ENCODE assay signal across 27 cellular contexts in the genomic region with DNA sequence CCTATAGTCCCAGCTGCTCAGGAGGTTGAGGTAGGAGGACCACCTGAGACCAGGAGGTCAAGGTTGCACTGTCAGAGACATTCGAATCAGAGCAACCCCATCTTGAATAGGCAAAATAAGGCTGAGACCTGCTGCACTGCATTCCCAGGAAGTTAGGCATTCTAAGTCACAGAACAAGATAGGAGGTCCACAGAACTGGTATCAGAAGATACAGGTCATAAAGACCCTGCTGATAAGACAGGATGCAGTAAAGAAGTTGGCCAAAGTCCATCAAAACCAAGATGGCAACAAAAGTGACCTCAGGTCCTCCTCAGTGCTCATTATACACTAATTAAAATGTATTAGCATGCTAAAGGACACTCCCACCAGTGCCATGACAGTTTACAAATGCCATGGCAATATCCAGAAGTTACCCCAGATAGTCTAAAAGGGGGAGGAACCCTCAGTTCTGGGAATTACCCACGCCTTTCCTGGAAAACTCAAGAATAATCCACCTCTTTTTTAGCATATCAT.
"Had no signal": no experiment of that assay in that cellular context is flagged by ENCODE, and none has a peak within 500 bp of the region (broad histone marks: within the 10 kb centered on the region; RNA-seq: fewer than 3 reads in every experiment).

No MANE protein-coding gene starts in this region.

- DNase-seq: colonic mucosa; effector CD8-positive, alpha-beta T cell; endodermal cell; foreskin keratinocyte; kidney; natural killer cell; occipital lobe; ovary; posterior cingulate gyrus; psoas muscle; right cardiac atrium; spleen; stimulated activated CD4-positive, alpha-beta T cell treated with anti-CD3 and anti-CD28 coated beads, Interleukin-4, amount 100 ng/mL, for 4 hours; stimulated activated naive CD8-positive, alpha-beta T cell treated with anti-CD3 and anti-CD28 coated beads, Interleukin-15, Interleukin-2, amounts not matched to agents 100 U/mL and 50 U/mL, for 24 hours; substantia nigra; testis; upper lobe of right lung; uterus had no signal

- H3K9me3 ChIP-seq: colonic mucosa, ovary, psoas muscle, testis, upper lobe of right lung, uterus had no signal

- ATAC-seq: foreskin keratinocyte; left lobe of liver; natural killer cell; psoas muscle; right cardiac atrium; stimulated activated memory B cell treated with anti-CD40 and anti-IgM and Interleukin-4, amounts not matched to agents 10 μg/mL and 1 μg/mL and 100 μg/mL, for 72 hours; stimulated activated naive CD8-positive, alpha-beta T cell treated with anti-CD3 and anti-CD28 coated beads, Interleukin-15, Interleukin-2, amounts not matched to agents 100 U/mL and 50 U/mL, for 24 hours; upper lobe of right lung had no signal

- H3K36me3 Mint-ChIP-seq: memory B cell; natural killer cell; stimulated activated memory B cell treated with anti-CD40 and anti-IgM and Interleukin-4, amounts not matched to agents 10 μg/mL and 1 μg/mL and 100 μg/mL, for 72 hours had no signal

- H3K4me1 ChIP-seq: colonic mucosa, esophagus muscularis mucosa, foreskin keratinocyte, psoas muscle, sigmoid colon, spleen, testis, tibial artery, upper lobe of right lung, uterus had no signal

- H3K27me3 ChIP-seq: colonic mucosa, foreskin keratinocyte, ovary, spleen, testis, upper lobe of right lung, uterus had no signal

- H3K27ac ChIP-seq: colonic mucosa, epithelial cell of prostate, esophagus muscularis mucosa, foreskin keratinocyte, ovary, psoas muscle, sigmoid colon, spleen, testis, tibial artery, upper lobe of right lung, uterus had no signal

- FAIRE-seq: kidney had no signal

- H3K4me1 Mint-ChIP-seq: memory B cell; natural killer cell; stimulated activated memory B cell treated with anti-CD40 and anti-IgM and Interleukin-4, amounts not matched to agents 10 μg/mL and 1 μg/mL and 100 μg/mL, for 72 hours had no signal

- H3K4me3 ChIP-seq: colonic mucosa, esophagus muscularis mucosa, lung, ovary, psoas muscle, sigmoid colon, spleen, testis, tibial artery, upper lobe of right lung, uterus had no signal

- H3K4me3 Mint-ChIP-seq: dendritic cell treated with granulocyte-macrophage colony-stimulating factor and Interleukin-4, amounts not matched to agents 40 ng/mL and 50 ng/mL, for 4 days; endodermal cell; memory B cell; natural killer cell; stimulated activated memory B cell treated with anti-CD40 and anti-IgM and Interleukin-4, amounts not matched to agents 10 μg/mL and 1 μg/mL and 100 μg/mL, for 72 hours had no signal

- H3K27ac Mint-ChIP-seq: dendritic cell treated with granulocyte-macrophage colony-stimulating factor and Interleukin-4, amounts not matched to agents 40 ng/mL and 50 ng/mL, for 4 days; endodermal cell; memory B cell; natural killer cell; stimulated activated memory B cell treated with anti-CD40 and anti-IgM and Interleukin-4, amounts not matched to agents 10 μg/mL and 1 μg/mL and 100 μg/mL, for 72 hours had no signal

- H3K36me3 ChIP-seq: colonic mucosa, esophagus muscularis mucosa, ovary, sigmoid colon, spleen, tibial artery, upper lobe of right lung, uterus had no signal
